Comparison of ENCODE assay signal across 18 cellular contexts in genomic region chr9:3876553-3876952, GRCh38.
"Had no signal": no experiment of that assay in that cellular context is flagged by ENCODE, and none has a peak within 500 bp of the region (broad histone marks: within the 10 kb centered on the region; RNA-seq: fewer than 3 reads in every experiment).

No MANE protein-coding gene starts in this region.

- H3K27ac Mint-ChIP-seq: activated naive CD4-positive, alpha-beta T cell treated with anti-CD3 and anti-CD28 coated beads, Interleukin-2, amount 50 U/mL, for 72 hours; activated T-helper 17 cell treated with anti-CD3 and anti-CD28 coated beads, Interleukin-2, amount 50 U/mL, for 72 hours; mesothelial cell of epicardium; stimulated activated naive CD8-positive, alpha-beta T cell treated with anti-CD3 and anti-CD28 coated beads, Interleukin-15, Interleukin-2, amounts not matched to agents 100 ng/mL and 50 ng/mL, for 24 hours had no signal

- H3K27me3 ChIP-seq: ascending aorta, breast epithelium, colonic mucosa, dorsolateral prefrontal cortex, esophagus squamous epithelium, gastrocnemius medialis, tibial artery had no signal

- H3K4me1 ChIP-seq: breast epithelium, colonic mucosa, left ventricle myocardium inferior had no signal

- H3K4me3 Mint-ChIP-seq: activated T-helper 17 cell treated with anti-CD3 and anti-CD28 coated beads, Interleukin-2, amount 50 U/mL, for 72 hours; mesothelial cell of epicardium; naive thymus-derived CD8-positive, alpha-beta T cell; stimulated activated naive CD8-positive, alpha-beta T cell treated with anti-CD3 and anti-CD28 coated beads, Interleukin-15, Interleukin-2, amounts not matched to agents 100 ng/mL and 50 ng/mL, for 24 hours had no signal

- FAIRE-seq: TTC549 had no signal

- H3K36me3 ChIP-seq: breast epithelium, colonic mucosa, esophagus squamous epithelium, gastrocnemius medialis, left ventricle myocardium inferior had no signal

- DNase-seq: activated CD4-positive, alpha-beta T cell treated with anti-CD3 and anti-CD28 coated beads for 1 hour; activated T-cell treated with anti-CD3 and anti-CD28 coated beads, Interleukin-2, amount 50 U/mL, for 1 hour; colonic mucosa; dorsolateral prefrontal cortex; esophagus squamous epithelium; gastrocnemius medialis; hypothalamus; left ventricle myocardium inferior; naive thymus-derived CD8-positive, alpha-beta T cell; stimulated activated CD4-positive, alpha-beta T cell treated with anti-CD3 and anti-CD28 coated beads, Interleukin-4, amount 100 ng/mL, for 4 hours; tibial artery had no signal

- ATAC-seq: activated naive CD4-positive, alpha-beta T cell treated with anti-CD3 and anti-CD28 coated beads, Interleukin-2, amount 50 U/mL, for 72 hours; activated T-helper 17 cell treated with anti-CD3 and anti-CD28 coated beads, Interleukin-2, amount 50 U/mL, for 72 hours; gastrocnemius medialis; naive thymus-derived CD8-positive, alpha-beta T cell had no signal

- H3K9me3 ChIP-seq: ascending aorta, breast epithelium, colonic mucosa, esophagus squamous epithelium, gastrocnemius medialis, tibial artery had no signal

- H3K27ac ChIP-seq: breast epithelium, colonic mucosa, dorsolateral prefrontal cortex, gastrocnemius medialis, left ventricle myocardium inferior, tibial artery had no signal

- H3K4me3 ChIP-seq: ascending aorta, breast epithelium, colonic mucosa, dorsolateral prefrontal cortex, esophagus squamous epithelium, gastrocnemius medialis, left ventricle myocardium inferior, tibial artery had no signal

- H3K4me1 Mint-ChIP-seq: activated T-helper 17 cell treated with anti-CD3 and anti-CD28 coated beads, Interleukin-2, amount 50 U/mL, for 72 hours; mesothelial cell of epicardium had no signal
